8 cellular contexts compared by ENCODE assay signal in the genomic region with DNA sequence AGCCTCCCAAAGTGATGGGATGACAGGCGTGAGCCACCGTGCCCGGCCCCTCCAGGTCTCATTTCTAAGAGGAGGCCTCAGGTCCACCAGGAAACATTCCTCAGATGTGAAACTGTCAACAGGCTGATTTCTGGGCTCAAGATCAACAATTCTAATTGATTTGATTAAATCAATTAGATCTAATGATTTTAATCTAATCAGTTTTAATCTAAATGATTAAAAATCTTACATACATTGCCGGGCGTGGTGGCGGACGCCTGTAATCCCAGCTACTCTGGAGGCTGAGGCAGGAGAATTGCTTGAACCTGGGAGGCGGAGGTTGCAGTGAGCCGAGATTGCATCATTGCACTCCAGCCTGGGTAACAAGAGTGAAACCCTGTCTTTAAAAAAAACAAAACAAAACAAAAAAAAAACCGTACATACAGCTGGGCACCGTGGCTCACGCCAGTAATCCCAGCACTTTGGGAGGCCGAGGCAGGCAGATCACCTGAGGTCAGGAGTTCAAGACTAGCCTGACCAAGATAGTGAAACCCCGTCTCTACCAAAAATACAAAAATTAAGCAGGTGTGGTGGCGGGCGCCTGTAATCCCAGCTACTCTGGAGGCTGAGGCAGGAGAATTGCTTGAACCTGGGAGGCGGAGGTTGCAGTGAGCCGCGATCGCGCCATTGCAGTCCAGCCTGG. TPM values are rescaled to one million over a fixed set of nuclear protein-coding genes. Genes with fewer than 3 reads are reported as not detected.
DNase-seq lines count a peak whose midpoint lies in the region; ATAC-seq, FAIRE-seq and TF ChIP-seq lines count a peak whose summit lies in the region.
"Not testable (repeated sequence)": the region's sequence is repeated elsewhere in the genome, so short reads cannot be mapped to it uniquely, and the experiment has no call there.

No MANE protein-coding gene starts in this region.

- peaks cover 73% of the 10 kb centered on the region for H3F3A ChIP-seq in neural progenitor cell (ENCODE audit: low read depth)

- H3K9me3 Mint-ChIP-seq in WTC11; activated naive CD4-positive, alpha-beta T cell treated with anti-CD3 and anti-CD28 coated beads, Interleukin-2, amount 50 U/mL, for 72 hours; endodermal cell; neural progenitor cell: not testable (repeated sequence)

- not testable (repeated sequence) for H3K9me3 ChIP-seq in DND-41 (ENCODE audit: insufficient read depth, low read length, severe bottlenecking); KOPT-K1 (ENCODE audit: insufficient read depth, low read length, poor library complexity, severe bottlenecking); endodermal cell (ENCODE audit: control insufficient read depth, low read length); keratinocyte (ENCODE audit: control insufficient read depth, low read depth, low read length); neural progenitor cell (ENCODE audit: low read depth); transverse colon

- peak overlapping the region; percentile 91 for H3K4me3 Mint-ChIP-seq in WTC11
- peak overlapping the region; percentile 81 for H3K4me3 Mint-ChIP-seq in endodermal cell
- H3K4me3 Mint-ChIP-seq in neural progenitor cell = peak overlapping the region; percentile 89

- H4K20me1 ChIP-seq in DND-41 (ENCODE audit: insufficient read depth, low read length); keratinocyte (ENCODE audit: control insufficient read depth, extremely low read depth, insufficient read depth, low read length): not testable (repeated sequence)
- peaks cover 23% of the 10 kb centered on the region for H4K20me1 ChIP-seq in neural progenitor cell (ENCODE audit: low read depth)

- dilution Hi-C loops in keratinocyte (cut with MboI; ENCODE audit: extremely low pct_ligation_motif_present, low sequenced_read_pairs) = not testable (repeated sequence)

- H3K4me2 ChIP-seq in DND-41 (ENCODE audit: insufficient read depth, low read length) = peak overlapping the region; percentile 66; the same call in 1 of the 2 replicates
- peak overlapping the region; percentile 59 for H3K4me2 ChIP-seq in keratinocyte (ENCODE audit: control insufficient read depth, extremely low read depth, insufficient read depth, low read depth, low read length)
- H3K4me2 ChIP-seq in neural progenitor cell = peak overlapping the region; percentile 85

- H3K9ac ChIP-seq in DND-41 (ENCODE audit: low read depth, low read length); neural progenitor cell: not testable (repeated sequence)
- H3K9ac ChIP-seq in endodermal cell (ENCODE audit: extremely low read depth, low read length, poor library complexity, severe bottlenecking) (peak overlapping the region; percentile 74), keratinocyte (ENCODE audit: control insufficient read depth, extremely low read depth, insufficient read depth, low read length) (peak overlapping the region; percentile 46)

- FAIRE-seq in keratinocyte (lab: Jason Lieb, UNC) = not testable (repeated sequence)

- H3K9me1 ChIP-seq in keratinocyte (ENCODE audit: control insufficient read depth, extremely low read depth, insufficient read depth, low read length) = not testable (repeated sequence)

- H3K79me2 ChIP-seq in DND-41 (ENCODE audit: insufficient read depth, low read length) (peaks cover 21% of the 10 kb centered on the region; the same call in 1 of the 2 replicates), neural progenitor cell (ENCODE audit: low read depth) (peaks cover 51% of the 10 kb centered on the region)
- not testable (repeated sequence) for H3K79me2 ChIP-seq in keratinocyte (ENCODE audit: control insufficient read depth, insufficient read depth, low read length)

- not testable (repeated sequence) for TF ChIP-seq CTCF in DND-41 (IDR thresholded peaks at IDR 0.05; ENCODE audit: borderline replicate concordance, extremely low read depth, low read length, poor library complexity, severe bottlenecking); WTC11 (IDR thresholded peaks at IDR 0.05); endodermal cell (conservative IDR thresholded peaks at IDR 0.05); keratinocyte (optimal IDR thresholded peaks at IDR 0.05 in 1 of 3, IDR thresholded peaks at IDR 0.05 in 1 of 3, conservative IDR thresholded peaks at IDR 0.05 in 1 of 3; ENCODE audit: extremely low read depth in 1 of 3, insufficient read depth in 2 of 3, low read length in 3 of 3); neural progenitor cell (IDR thresholded peaks at IDR 0.05); transverse colon (IDR thresholded peaks at IDR 0.05)

- TF ChIP-seq POLR2A in transverse colon (IDR thresholded peaks at IDR 0.05) = not testable (repeated sequence)

- H3K27ac Mint-ChIP-seq in WTC11 (peak overlapping the region; percentile 84), endodermal cell (peak overlapping the region; percentile 96)
- H3K27ac Mint-ChIP-seq in activated naive CD4-positive, alpha-beta T cell treated with anti-CD3 and anti-CD28 coated beads, Interleukin-2, amount 50 U/mL, for 72 hours = peak overlapping the region; percentile 65 to 88
- not testable (repeated sequence) for H3K27ac Mint-ChIP-seq in neural progenitor cell

- DNase-seq in DND-41; WTC11 (ENCODE audit: low spot score); endodermal cell; keratinocyte (ENCODE audit: low read depth, low spot score); neural progenitor cell (ENCODE audit: low spot score); transverse colon: not testable (repeated sequence)
- DNase-seq in activated naive CD4-positive, alpha-beta T cell treated with anti-CD3 and anti-CD28 coated beads, Interleukin-2, amount 50 U/mL, for 72 hours (ENCODE audit: low spot score in 2 of 2) = peak in 1 of 2 donors; percentile 2

- not testable (repeated sequence) for TF ChIP-seq EP300 in transverse colon (IDR thresholded peaks at IDR 0.05; ENCODE audit: low read depth)

- not testable (repeated sequence) for H3K27me3 Mint-ChIP-seq in WTC11 (ENCODE audit: low read depth); endodermal cell (ENCODE audit: insufficient read depth)
- peaks cover 16% of the 10 kb centered on the region for H3K27me3 Mint-ChIP-seq in neural progenitor cell (ENCODE audit: insufficient read depth, low read depth)

- WGBS in endodermal cell (ENCODE audit: insufficient coverage in 1 of 2, insufficient read length in 1 of 2), 2 experiments = 78 to 84% methylated on average over 12 to 21 of the region's 21 CpGs
- 55 to 81% methylated on average over 10 to 21 of the region's 21 CpGs for WGBS in transverse colon (ENCODE audit: low coverage in 1 of 2), 2 donors

- H3K27me3 ChIP-seq in DND-41 (ENCODE audit: insufficient read depth, low read length, poor library complexity); endodermal cell (ENCODE audit: control insufficient read depth, insufficient read depth, low read length, poor library complexity, severe bottlenecking); keratinocyte (ENCODE audit: control insufficient read depth, extremely low read depth, insufficient read depth, low read length); neural progenitor cell; transverse colon: not testable (repeated sequence)

- not testable (repeated sequence) for ATAC-seq in DND-41 (ENCODE audit: insufficient read depth, low read depth); WTC11; activated naive CD4-positive, alpha-beta T cell treated with anti-CD3 and anti-CD28 coated beads, Interleukin-2, amount 50 U/mL, for 72 hours

- intact Hi-C loops in transverse colon (cut with DNase I; ENCODE audit: low total_unique reads) = not testable (repeated sequence)

- CTCF ChIA-PET in WTC11 (lab: Charles Lee) = not testable (repeated sequence)

- peaks cover 27% of the 10 kb centered on the region for H3K36me3 ChIP-seq in DND-41 (ENCODE audit: insufficient read depth, low read length)
- H3K36me3 ChIP-seq in KOPT-K1 (ENCODE audit: insufficient read depth, low read length) = peaks cover 28% of the 10 kb centered on the region
- H3K36me3 ChIP-seq in endodermal cell (ENCODE audit: control insufficient read depth, insufficient read depth, low read length) = peaks cover 31% of the 10 kb centered on the region
- peaks cover 1 to 17% of the 10 kb centered on the region in 2 experiments for H3K36me3 ChIP-seq in keratinocyte (ENCODE audit: control insufficient read depth in 2 of 2, extremely low read depth in 1 of 2, insufficient read depth in 2 of 2, low read length in 2 of 2)
- not testable (repeated sequence) for H3K36me3 ChIP-seq in neural progenitor cell, transverse colon

- not testable (repeated sequence) for H3K4me3 ChIP-seq in DND-41 (ENCODE audit: low read depth in 1 of 2, low read length in 2 of 2)
- H3K4me3 ChIP-seq in endodermal cell (ENCODE audit: low read length) (peak overlapping the region; percentile 89), keratinocyte (ENCODE audit: control insufficient read depth in 2 of 3, extremely low read depth in 1 of 3, insufficient read depth in 2 of 3, low read depth in 1 of 3, low read length in 3 of 3) (peak overlapping the region in 1 of 3 experiments; percentile 43), neural progenitor cell (peak overlapping the region; percentile 54), transverse colon (peak overlapping the region in 2 of 4 donors; percentile 18 to 41)

- POLR2A ChIA-PET in WTC11 (lab: Charles Lee) = not testable (repeated sequence)

- H3K27ac ChIP-seq in DND-41 (ENCODE audit: low read length); endodermal cell (ENCODE audit: low read depth, low read length); keratinocyte (ENCODE audit: control insufficient read depth, insufficient read depth, low read length): not testable (repeated sequence)
- H3K27ac ChIP-seq in KOPT-K1 (ENCODE audit: low read depth, low read length, poor library complexity, severe bottlenecking) = peak overlapping the region; percentile 21
- H3K27ac ChIP-seq in neural progenitor cell = peak overlapping the region; percentile 91
- H3K27ac ChIP-seq in transverse colon = peak overlapping the region; percentile 58 to 65 (median 60)

- H3K4me1 Mint-ChIP-seq in WTC11 (peaks cover 35% of the 10 kb centered on the region), neural progenitor cell (peaks cover 27% of the 10 kb centered on the region)
- not testable (repeated sequence) for H3K4me1 Mint-ChIP-seq in endodermal cell

- not testable (repeated sequence) for H2AFZ ChIP-seq in DND-41 (ENCODE audit: low read depth, low read length); keratinocyte (ENCODE audit: control insufficient read depth, low read length); neural progenitor cell (replicated peaks)

- in situ Hi-C loops in transverse colon (cut with MboI; ENCODE audit: low pct_ligation_motif_present in 1 of 4, low pct_unique_long_range_greater_than_20kb in 1 of 4, low sequenced_read_pairs in 3 of 4) = not testable (repeated sequence)

- H3K4me1 ChIP-seq in DND-41 (ENCODE audit: insufficient read depth, low read length) (peaks cover 28% of the 10 kb centered on the region), transverse colon (peaks cover 0 to 23% (median 5%) of the 10 kb centered on the region in 4 donors)
- H3K4me1 ChIP-seq in endodermal cell (ENCODE audit: control insufficient read depth, insufficient read depth, low read length); keratinocyte (ENCODE audit: control insufficient read depth, extremely low read depth, insufficient read depth, low read length); neural progenitor cell: not testable (repeated sequence)

- peaks cover 44% of the 10 kb centered on the region for H3K36me3 Mint-ChIP-seq in WTC11
- peaks cover 19 to 21% of the 10 kb centered on the region in 2 donors for H3K36me3 Mint-ChIP-seq in activated naive CD4-positive, alpha-beta T cell treated with anti-CD3 and anti-CD28 coated beads, Interleukin-2, amount 50 U/mL, for 72 hours
- peaks cover 36% of the 10 kb centered on the region for H3K36me3 Mint-ChIP-seq in endodermal cell (ENCODE audit: low read depth)
- H3K36me3 Mint-ChIP-seq in neural progenitor cell = peaks cover 22% of the 10 kb centered on the region

RNA-seq across cellular contexts. Expression of gene PLCXD1, which starts 1.0 kb away (rescaled TPM):
- total RNA-seq in WTC11 (2021) (131 to 155 TPM (median 150 TPM) in 3 replicates), endodermal cell (10 to 100 TPM; 70.3 to 96.9 TPM), neural progenitor cell (ENCODE audit: low replicate concordance) (25.7 and 76.4 TPM in 2 replicates), transverse colon (10 to 100 TPM in 3 of 4 donors, 1 to 10 TPM in 1; 3.8 to 21.3 (median 13.8) TPM)
- total RNA-seq in activated naive CD4-positive, alpha-beta T cell treated with anti-CD3 and anti-CD28 coated beads, Interleukin-2, amount 50 U/mL, for 72 hours = 100 to 1,000 TPM in 1 of 2 donors, 10 to 100 TPM in 1; 61.4 to 118 TPM
- 63.9 TPM for polyA plus RNA-seq in endodermal cell (2013, experiment 1 of 2)
- 64.7 TPM for polyA plus RNA-seq in endodermal cell (2013, experiment 2 of 2)
- 6.3 to 7.1 TPM (median 6.5 TPM) in 3 replicates for polyA plus RNA-seq in keratinocyte
- polyA plus RNA-seq in keratinocyte (2011; ENCODE audit: low read depth) = 29.2 TPM
- 2.7 and 3.9 TPM in 2 replicates for polyA plus RNA-seq in keratinocyte (2011; cell fraction: cytosol; rRNA removed)
- 9.7 and 13.2 TPM in 2 replicates for polyA plus RNA-seq in keratinocyte (2011; cell fraction: nucleus; rRNA removed)
- 7.6 and 37.3 TPM in 2 replicates for polyA plus RNA-seq in keratinocyte (2012; ENCODE audit: low replicate concordance)
- polyA minus RNA-seq in keratinocyte = 10.5 to 31.5 TPM (median 12.1 TPM) in 3 replicates
- polyA minus RNA-seq in keratinocyte (2011; cell fraction: cytosol; rRNA and poly(A)+ RNA removed) = 9.6 TPM
- polyA minus RNA-seq in keratinocyte (2011; cell fraction: nucleus; rRNA and poly(A)+ RNA removed) = 8.2 and 13.7 TPM in 2 replicates

RNA-seq across cellular contexts. Expression of gene GTPBP6, which starts 36.5 kb away (rescaled TPM):
- total RNA-seq in WTC11 (2021) = 63.9 to 68.5 TPM (median 67.9 TPM) in 3 replicates
- 10 to 100 TPM; 57.1 to 61.6 TPM for total RNA-seq in activated naive CD4-positive, alpha-beta T cell treated with anti-CD3 and anti-CD28 coated beads, Interleukin-2, amount 50 U/mL, for 72 hours
- total RNA-seq in endodermal cell = 10 to 100 TPM; 58.8 to 61.0 TPM
- 48.2 TPM for polyA plus RNA-seq in endodermal cell (2013, experiment 1 of 2)
- polyA plus RNA-seq in endodermal cell (2013, experiment 2 of 2) = 45.2 TPM
- polyA plus RNA-seq in keratinocyte = 16.7 to 22.7 TPM (median 20.2 TPM) in 3 replicates
- 12.3 TPM for polyA plus RNA-seq in keratinocyte (2011; ENCODE audit: low read depth)
- polyA plus RNA-seq in keratinocyte (2011; cell fraction: cytosol; rRNA removed) = 8.5 and 22.3 TPM in 2 replicates
- polyA plus RNA-seq in keratinocyte (2011; cell fraction: nucleus; rRNA removed) = 19.9 and 24.8 TPM in 2 replicates
- 23.3 and 34.1 TPM in 2 replicates for polyA plus RNA-seq in keratinocyte (2012; ENCODE audit: low replicate concordance)
- 10.0 to 15.1 TPM (median 10.9 TPM) in 3 replicates for polyA minus RNA-seq in keratinocyte
- 36.6 TPM for polyA minus RNA-seq in keratinocyte (2011; cell fraction: cytosol; rRNA and poly(A)+ RNA removed)
- polyA minus RNA-seq in keratinocyte (2011; cell fraction: nucleus; rRNA and poly(A)+ RNA removed) = 11.4 and 12.3 TPM in 2 replicates
- 16.6 and 52.6 TPM in 2 replicates for total RNA-seq in neural progenitor cell (ENCODE audit: low replicate concordance)
- 10 to 100 TPM; 30.6 to 60.2 (median 36.0) TPM for total RNA-seq in transverse colon
